Comparison of ENCODE assay signal across 23 cellular contexts in the genomic region with DNA sequence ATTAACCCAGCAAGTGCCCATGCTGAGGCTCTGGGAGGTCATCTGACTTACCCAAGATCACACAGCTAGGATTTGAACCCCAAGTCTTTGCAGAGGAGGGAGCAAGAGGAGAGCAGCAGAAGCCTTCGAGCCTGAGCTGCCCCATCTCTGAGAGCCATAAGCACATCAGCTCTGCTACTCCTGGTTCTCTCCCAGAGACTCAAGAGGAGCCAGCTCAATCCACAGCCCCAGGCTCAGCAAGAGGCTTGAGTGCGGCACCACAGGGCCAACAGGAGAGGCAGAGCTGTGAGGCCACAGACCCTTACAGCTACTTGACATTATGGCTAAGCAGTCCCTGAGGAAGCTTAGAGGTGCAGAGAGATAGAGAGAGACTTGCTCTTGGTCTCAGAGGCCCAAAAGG. TPM values are rescaled to one million over a fixed set of nuclear protein-coding genes. Genes with fewer than 3 reads are reported as not detected.
A peak's percentile ranks its signal among the peaks of the same experiment; 100 is the strongest.
DNase-seq lines count a peak whose midpoint lies in the region; ATAC-seq and TF ChIP-seq lines count a peak whose summit lies in the region.
"Had no signal": no experiment of that assay in that cellular context is flagged by ENCODE, and none has a peak within 500 bp of the region (broad histone marks: within the 10 kb centered on the region; RNA-seq: fewer than 3 reads in every experiment).

No MANE protein-coding gene starts in this region.

- H3K27me3 ChIP-seq in BLaER1 treated with 17β-estradiol and CSF1 and Interleukin-3, amounts not matched to agents 10 nM and 100 nM, result no peaks in the 10 kb centered on the region
- H3K27me3 ChIP-seq in upper lobe of right lung, result peaks cover 17% of the 10 kb centered on the region

- no peak overlapping the region for H3K4me3 ChIP-seq in BLaER1 treated with 17β-estradiol and CSF1 and Interleukin-3, amounts not matched to agents 10 nM and 100 nM
- no peak overlapping the region for H3K4me3 ChIP-seq in upper lobe of right lung
- H3K4me3 ChIP-seq: GM12878 had no signal

- H4K20me1 ChIP-seq in BLaER1 treated with 17β-estradiol and CSF1 and Interleukin-3, amounts not matched to agents 10 nM and 100 nM, result peaks cover 0 to 4% (median 0%) of the 10 kb centered on the region in 11 experiments; a peak in 1 of 22 replicates

- H3K4me1 ChIP-seq in BLaER1 treated with 17β-estradiol and CSF1 and Interleukin-3, amounts not matched to agents 10 nM and 100 nM, result peaks cover 0 to 13% (median 9%) of the 10 kb centered on the region in 10 experiments; a peak in 12 of 20 replicates
- no peaks in the 10 kb centered on the region for H3K4me1 ChIP-seq in upper lobe of right lung
- H3K4me1 ChIP-seq: BE2C had no signal

- H3K9ac ChIP-seq in BLaER1 treated with 17β-estradiol and CSF1 and Interleukin-3, amounts not matched to agents 10 nM and 100 nM, result no peak overlapping the region

- no peaks in the 10 kb centered on the region for H3K9me3 ChIP-seq in BLaER1 treated with 17β-estradiol and CSF1 and Interleukin-3, amounts not matched to agents 10 nM and 100 nM (replicated peaks in 1 of 11)
- H3K9me3 ChIP-seq in upper lobe of right lung, result no peaks in the 10 kb centered on the region
- H3K9me3 ChIP-seq: BE2C had no signal

- H3K4me2 ChIP-seq in BLaER1 treated with 17β-estradiol and CSF1 and Interleukin-3, amounts not matched to agents 10 nM and 100 nM, result peak overlapping the region in 8 of 11 experiments; percentile 2 to 66 (median 49); a peak in 13 of 22 replicates

- no peak for TF ChIP-seq CTCF in upper lobe of right lung (IDR thresholded peaks at IDR 0.05)

- no peak overlapping the region for H3K27ac ChIP-seq in BLaER1 treated with 17β-estradiol and CSF1 and Interleukin-3, amounts not matched to agents 10 nM and 100 nM
- no peak overlapping the region for H3K27ac ChIP-seq in upper lobe of right lung

- DNase-seq in posterior vena cava (ENCODE audit: low spot score), result peak; percentile 53
- DNase-seq in upper lobe of right lung, result peak; percentile 37
- DNase-seq in SW480 (ENCODE audit: low spot score), result no peak
- no peak for DNase-seq in hypothalamus (lab: John Stamatoyannopoulos, UW)
- no peak for DNase-seq in germinal center (ENCODE audit: low spot score)
- DNase-seq: 8988T; ACHN; BE2C; C1 segment of cervical spinal cord; CD4-positive, alpha-beta memory T cell; CD4-positive, CD25-positive, alpha-beta regulatory T cell; CD8-positive, alpha-beta memory T cell; COR-L47; DMS 273 treated with DMSO at 0.1 percent for 48 hours; DMS153; DMS53; DMS79; DND-41; EL; GDM1 had no signal

- intact Hi-C loops in posterior vena cava (cut with DNase I), result no loop called here
- intact Hi-C loops in upper lobe of right lung (cut with DNase I), result no loop called here

- H3K36me3 ChIP-seq in BLaER1 treated with 17β-estradiol and CSF1 and Interleukin-3, amounts not matched to agents 10 nM and 100 nM, result no peaks in the 10 kb centered on the region
- H3K36me3 ChIP-seq in upper lobe of right lung, result no peaks in the 10 kb centered on the region
- H3K36me3 ChIP-seq: BE2C had no signal

- no peak for ATAC-seq in upper lobe of right lung
- ATAC-seq: GM12878 had no signal

RNA-seq across cellular contexts. Expression of a gene that starts 15.9 kb away (rescaled TPM):
- total RNA-seq in posterior vena cava (10 to 100 TPM; 34.3 to 94.1 TPM), upper lobe of right lung (2.8 TPM)
- total RNA-seq: A673; CD4-positive, CD25-positive, alpha-beta regulatory T cell; GM12878 had no signal

Comparison
In these comparisons a context has a peak if more than half of its experiments do, and no peak if none do; other contexts are left out.
1. DNase-seq: peak in posterior vena cava (single experiment) and upper lobe of right lung (single experiment); none in SW480 (single experiment), hypothalamus (0 of 51) and germinal center (single experiment).